ENCODE assay signal across 28 cellular contexts in genomic region chr4:100695871-100696270, GRCh38.
"Had no signal": no experiment of that assay in that cellular context is flagged by ENCODE, and none has a peak within 500 bp of the region (broad histone marks: within the 10 kb centered on the region; RNA-seq: fewer than 3 reads in every experiment).

No MANE protein-coding gene starts in this region.

- H3K36me3 Mint-ChIP-seq: memory B cell; naive thymus-derived CD4-positive, alpha-beta T cell; stimulated activated naive B cell treated with anti-CD40 and anti-IgM and Interleukin-4, amounts not matched to agents 10 μg/mL and 1 μg/mL and 100 μg/mL, for 72 hours had no signal

- H3K27ac Mint-ChIP-seq: effector memory CD8-positive, alpha-beta T cell; memory B cell; naive thymus-derived CD4-positive, alpha-beta T cell; nephron; stimulated activated naive B cell treated with anti-CD40 and anti-IgM and Interleukin-4, amounts not matched to agents 10 μg/mL and 1 μg/mL and 100 μg/mL, for 72 hours; stimulated activated naive CD8-positive, alpha-beta T cell treated with anti-CD3 and anti-CD28 coated beads, Interleukin-15, Interleukin-2, amounts not matched to agents 100 ng/mL and 50 ng/mL, for 24 hours had no signal

- H3K27ac ChIP-seq: epithelial cell of prostate, gastroesophageal sphincter, prostate gland, right atrium auricular region, skin epidermis, thoracic aorta, tibial nerve, upper lobe of right lung, uterus had no signal

- H3K4me3 Mint-ChIP-seq: effector memory CD8-positive, alpha-beta T cell; memory B cell; naive thymus-derived CD4-positive, alpha-beta T cell; nephron; stimulated activated naive B cell treated with anti-CD40 and anti-IgM and Interleukin-4, amounts not matched to agents 10 μg/mL and 1 μg/mL and 100 μg/mL, for 72 hours; stimulated activated naive CD8-positive, alpha-beta T cell treated with anti-CD3 and anti-CD28 coated beads, Interleukin-15, Interleukin-2, amounts not matched to agents 100 ng/mL and 50 ng/mL, for 24 hours had no signal

- H3K4me1 Mint-ChIP-seq: memory B cell; nephron; stimulated activated naive B cell treated with anti-CD40 and anti-IgM and Interleukin-4, amounts not matched to agents 10 μg/mL and 1 μg/mL and 100 μg/mL, for 72 hours had no signal

- H3K27me3 ChIP-seq: gastroesophageal sphincter, heart left ventricle, right atrium auricular region, tibial nerve, upper lobe of right lung, uterus had no signal

- H3K4me3 ChIP-seq: lung, prostate gland, right atrium auricular region, skin epidermis, thoracic aorta, upper lobe of right lung, uterus had no signal

- H3K9me3 Mint-ChIP-seq: effector memory CD8-positive, alpha-beta T cell; naive thymus-derived CD4-positive, alpha-beta T cell; nephron; stimulated activated naive CD8-positive, alpha-beta T cell treated with anti-CD3 and anti-CD28 coated beads, Interleukin-15, Interleukin-2, amounts not matched to agents 100 ng/mL and 50 ng/mL, for 24 hours had no signal

- H3K4me1 ChIP-seq: gastroesophageal sphincter, prostate gland, tibial nerve, upper lobe of right lung, uterus had no signal

- ATAC-seq: effector memory CD8-positive, alpha-beta T cell; esophagus mucosa; gastroesophageal sphincter; heart left ventricle; left colon; naive thymus-derived CD4-positive, alpha-beta T cell; stimulated activated naive B cell treated with anti-CD40 and anti-IgM and Interleukin-4, amounts not matched to agents 10 μg/mL and 1 μg/mL and 100 μg/mL, for 72 hours; upper lobe of right lung had no signal

- DNase-seq: cortex of kidney; effector memory CD8-positive, alpha-beta T cell; foreskin fibroblast; heart left ventricle; hippocampal formation; islet precursor cell; kidney glomerular epithelial cell; left colon; midbrain; naive thymus-derived CD4-positive, alpha-beta T cell; nucleus accumbens; stimulated activated CD4-positive, alpha-beta T cell treated with anti-CD3 and anti-CD28 coated beads, Interleukin-15, amount 100 ng/mL, for 24 hours; stimulated activated CD4-positive, alpha-beta T cell treated with anti-CD3 and anti-CD28 coated beads, Interleukin-2, amount 100 ng/mL, for 48 hours; stimulated activated naive B cell treated with anti-CD40 and anti-IgM and Interleukin-4, amounts not matched to agents 10 μg/mL and 1 μg/mL and 100 μg/mL, for 72 hours; upper lobe of right lung; uterus had no signal

- H3K9me3 ChIP-seq: gastroesophageal sphincter, heart left ventricle, prostate gland, right atrium auricular region, thoracic aorta, tibial nerve, upper lobe of right lung, uterus had no signal

- H3K36me3 ChIP-seq: gastroesophageal sphincter, heart left ventricle, prostate gland, right atrium auricular region, thoracic aorta, tibial nerve, upper lobe of right lung, uterus had no signal
